Comparison of ENCODE assay signal across 1 cellular context in genomic region chr12:8697476-8698131, GRCh38.
TF ChIP-seq lines count a peak whose summit lies in the region.

RIMKLB (plus strand) TSS chr12:8697991; CDS start chr12:8713867, 15,876 bp downstream.

TF ChIP-seq in HEK293, 187 proteins besides CTCF, POLR2A, EP300 and RAD21 (continued from another document and continues in another):
- TF ChIP-seq REST (tag by site-specific recombination; IDR thresholded peaks at IDR 0.05) (no peak), IKZF3 (tag by site-specific recombination; IDR thresholded peaks at IDR 0.05) (no peak; the same call in 1 of the 2 replicates), ZNF350 (tag by site-specific recombination; IDR thresholded peaks at IDR 0.05) (no peak), ZNF19 (tag by site-specific recombination; IDR thresholded peaks at IDR 0.05; ENCODE audit: low read depth) (no peak), ZNF341 (tag by site-specific recombination; IDR thresholded peaks at IDR 0.05; ENCODE audit: low read depth) (peak; percentile 94), ZNF157 (tag by site-specific recombination; IDR thresholded peaks at IDR 0.05) (no peak), ZNF18 (tag by site-specific recombination; IDR thresholded peaks at IDR 0.05) (peak; percentile 92), ZFP69B (tag by site-specific recombination; IDR thresholded peaks at IDR 0.05) (0 out of 2 replicates have a peak, but pooled peaks have one; percentile 10), ZNF112 (tag by site-specific recombination; IDR thresholded peaks at IDR 0.05) (no peak), KLF17 (tag by site-specific recombination; IDR thresholded peaks at IDR 0.05) (peak; percentile 79), ZNF548 (tag by site-specific recombination; IDR thresholded peaks at IDR 0.05) (0 out of 2 replicates have a peak, but pooled peaks have one; percentile 11), ZNF792 (tag by site-specific recombination; IDR thresholded peaks at IDR 0.05) (no peak; the same call in 1 of the 2 replicates), MYNN (tag by site-specific recombination; IDR thresholded peaks at IDR 0.05; ENCODE audit: borderline replicate concordance) (no peak), ZNF639 (tag by site-specific recombination; IDR thresholded peaks at IDR 0.05) (no peak; the same call in 1 of the 2 replicates), HIC1 (tag by site-specific recombination; IDR thresholded peaks at IDR 0.05) (no peak), ZNF623 (tag by site-specific recombination; IDR thresholded peaks at IDR 0.05) (no peak), PATZ1 (tag by site-specific recombination; IDR thresholded peaks at IDR 0.05) (peak; percentile 93), YY1 (tag by site-specific recombination; IDR thresholded peaks at IDR 0.05) (0 out of 2 replicates have a peak, but pooled peaks have one; percentile 21), ZNF37A (tag by site-specific recombination; IDR thresholded peaks at IDR 0.05) (no peak), ZNF23 (tag by site-specific recombination; IDR thresholded peaks at IDR 0.05; ENCODE audit: borderline replicate concordance) (no peak), ZNF645 (tag by site-specific recombination; IDR thresholded peaks at IDR 0.05) (no peak), ZNF138 (tag by site-specific recombination; IDR thresholded peaks at IDR 0.05; ENCODE audit: borderline replicate concordance) (no peak), YY2 (tag by site-specific recombination; IDR thresholded peaks at IDR 0.05) (no peak), PRDM2 (tag by site-specific recombination; IDR thresholded peaks at IDR 0.05; ENCODE audit: borderline replicate concordance) (no peak), OVOL3 (tag by site-specific recombination; IDR thresholded peaks at IDR 0.05) (0 out of 2 replicates have a peak, but pooled peaks have one; percentile 48), ZBTB20 (tag by site-specific recombination; IDR thresholded peaks at IDR 0.05) (peak; percentile 94; the same call in 1 of the 2 replicates), ZSCAN4 (tag by site-specific recombination; IDR thresholded peaks at IDR 0.05) (peak; percentile 36; the same call in 1 of the 2 replicates), SALL2 (tag by site-specific recombination; IDR thresholded peaks at IDR 0.05; ENCODE audit: borderline replicate concordance) (no peak), ZFP41 (tag by site-specific recombination; IDR thresholded peaks at IDR 0.05; ENCODE audit: borderline replicate concordance) (no peak), ZNF174 (tag by site-specific recombination; IDR thresholded peaks at IDR 0.05) (no peak), HOXA7 (CRISPR knock-in tag; IDR thresholded peaks at IDR 0.05; ENCODE audit: borderline replicate concordance) (no peak), ZNF837 (tag by site-specific recombination; IDR thresholded peaks at IDR 0.05) (no peak), FEZF1 (tag by site-specific recombination; IDR thresholded peaks at IDR 0.05) (peak; percentile 14; the same call in 1 of the 2 replicates)
